ENCODE assay signal across 10 cellular contexts in the genomic region with DNA sequence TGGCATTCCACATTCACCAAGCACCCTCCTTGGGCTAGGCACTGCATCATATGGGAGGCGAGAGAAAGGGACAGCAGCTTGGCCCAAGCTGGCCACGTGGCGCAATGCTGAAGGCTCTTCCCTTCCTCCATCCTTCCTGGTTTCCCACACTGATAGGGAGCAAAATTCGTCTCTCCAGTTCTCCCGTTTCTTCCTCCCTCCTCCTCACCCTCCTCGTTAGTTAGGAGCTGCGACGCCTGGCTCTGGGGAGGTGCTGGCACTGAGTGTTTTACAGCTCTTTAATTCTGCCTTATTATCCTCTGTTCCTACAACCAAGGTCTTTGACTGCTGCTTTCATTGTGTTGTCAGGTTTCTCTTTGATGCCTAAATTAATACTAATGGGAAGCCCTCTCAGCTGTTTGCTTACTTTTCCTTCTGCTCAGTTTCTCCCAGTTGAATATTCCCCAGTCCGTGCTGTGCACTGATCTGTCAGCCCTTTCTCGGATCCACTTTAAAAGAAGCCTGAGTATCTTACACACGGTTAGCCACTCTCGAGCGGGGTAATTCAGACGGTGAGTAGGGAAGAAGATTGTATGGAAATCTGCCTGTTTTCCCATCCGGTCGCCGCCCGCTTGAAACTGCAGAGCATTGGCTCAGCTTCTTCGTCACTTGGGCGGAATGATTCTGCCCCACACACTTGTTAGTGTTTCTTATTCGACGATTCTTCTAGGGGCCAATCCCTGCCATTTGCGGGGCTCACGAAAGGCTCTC. TPM values are rescaled to one million over a fixed set of nuclear protein-coding genes. Genes with fewer than 3 reads are reported as not detected.
A peak's percentile ranks its signal among the peaks of the same experiment; 100 is the strongest.
DNase-seq lines count a peak whose midpoint lies in the region; ATAC-seq and TF ChIP-seq lines count a peak whose summit lies in the region.
"Had no signal": no experiment of that assay in that cellular context is flagged by ENCODE, and none has a peak within 500 bp of the region (broad histone marks: within the 10 kb centered on the region; RNA-seq: fewer than 3 reads in every experiment).

No MANE protein-coding gene starts in this region.

- H3K9me3 ChIP-seq in left ventricle myocardium inferior (replicated peaks) = no peaks in the 10 kb centered on the region
- no peaks in the 10 kb centered on the region for H3K9me3 ChIP-seq in osteoblast (ENCODE audit: low read depth, low read length)
- no peaks in the 10 kb centered on the region for H3K9me3 ChIP-seq in CD8-positive, alpha-beta T cell (ENCODE audit: low read length)
- H3K9me3 ChIP-seq: SJSA1 had no signal

- no peaks in the 10 kb centered on the region for H3K79me2 ChIP-seq in osteoblast (ENCODE audit: insufficient read depth, low read length)

- no TSS peak for BruUV-seq in Calu3 (replicated peaks; lab: Mats Ljungman, UMichigan)

- POLR2A ChIA-PET in CD8-positive, alpha-beta T cell (lab: Charles Lee) = no interaction called here

- TF ChIP-seq CTCF in Calu3 (IDR thresholded peaks at IDR 0.05; ENCODE audit: unreplicated experiment) (no peak), left ventricle myocardium inferior (IDR thresholded peaks at IDR 0.05; ENCODE audit: borderline replicate concordance) (no peak), osteoblast (IDR thresholded peaks at IDR 0.05; ENCODE audit: extremely low read depth, low read depth, low read length) (no peak)
- no peak for TF ChIP-seq CTCF in CD8-positive, alpha-beta T cell (IDR thresholded peaks at IDR 0.05)

- H3K4me1 Mint-ChIP-seq in Calu3 (ENCODE audit: low read depth, unreplicated experiment) = peaks cover 17% of the 10 kb centered on the region
- H3K4me1 Mint-ChIP-seq in CD8-positive, alpha-beta T cell (ENCODE audit: low read depth) = no peaks in the 10 kb centered on the region

- peak overlapping the region; percentile 50 for H3K4me3 Mint-ChIP-seq in Calu3 (ENCODE audit: low read depth, unreplicated experiment)
- H3K4me3 Mint-ChIP-seq in CD8-positive, alpha-beta T cell = no peak overlapping the region

- H3K4me2 ChIP-seq in osteoblast (ENCODE audit: insufficient read depth, low read length) = peak overlapping the region; percentile 81

- H3K27ac Mint-ChIP-seq in Calu3 (ENCODE audit: unreplicated experiment) = no peak overlapping the region
- H3K27ac Mint-ChIP-seq in CD8-positive, alpha-beta T cell = no peak overlapping the region

- ATAC-seq in CD8-positive, alpha-beta T cell = no peak
- ATAC-seq in HG03196 (IDR thresholded peaks at IDR 0.05; ENCODE audit: unreplicated experiment) = no peak

- H3K27me3 ChIP-seq in left ventricle myocardium inferior (ENCODE audit: low read depth) = no peaks in the 10 kb centered on the region
- H3K27me3 ChIP-seq in osteoblast (ENCODE audit: insufficient read depth, low read length) = peaks cover 13% of the 10 kb centered on the region
- no peaks in the 10 kb centered on the region for H3K27me3 ChIP-seq in CD8-positive, alpha-beta T cell (ENCODE audit: insufficient read depth, low read length)

- no peaks in the 10 kb centered on the region for H3K36me3 ChIP-seq in left ventricle myocardium inferior
- H3K36me3 ChIP-seq in osteoblast (ENCODE audit: insufficient read depth, low read length) = no peaks in the 10 kb centered on the region
- no peaks in the 10 kb centered on the region for H3K36me3 ChIP-seq in CD8-positive, alpha-beta T cell (ENCODE audit: insufficient read depth, low read length)
- H3K36me3 ChIP-seq: SJSA1 had no signal

- H3K4me1 ChIP-seq in left ventricle myocardium inferior = peaks cover 35% of the 10 kb centered on the region
- H3K4me1 ChIP-seq in osteoblast (ENCODE audit: insufficient read depth, low read length) = peaks cover 4% of the 10 kb centered on the region
- no peaks in the 10 kb centered on the region for H3K4me1 ChIP-seq in CD8-positive, alpha-beta T cell (ENCODE audit: insufficient read depth, low read length)
- H3K4me1 ChIP-seq: SJSA1 had no signal

- intact Hi-C loops in Calu3 (cut with micrococcal nuclease; ENCODE audit: unreplicated experiment) (no loop called here), left ventricle myocardium inferior (cut with micrococcal nuclease) (no loop called here)
- intact Hi-C loops in CD8-positive, alpha-beta T cell (cut with DNase I, micrococcal nuclease) = no loop called here

- peak overlapping the region; percentile 88 for H2AFZ ChIP-seq in osteoblast (ENCODE audit: low read length)

- H3K9me3 Mint-ChIP-seq in Calu3 (ENCODE audit: low read depth, unreplicated experiment) = no peaks in the 10 kb centered on the region
- no peaks in the 10 kb centered on the region for H3K9me3 Mint-ChIP-seq in CD8-positive, alpha-beta T cell

- H3K36me3 Mint-ChIP-seq in Calu3 (ENCODE audit: insufficient read depth, unreplicated experiment) = no peaks in the 10 kb centered on the region
- no peaks in the 10 kb centered on the region for H3K36me3 Mint-ChIP-seq in CD8-positive, alpha-beta T cell

- no peaks in the 10 kb centered on the region for H4K20me1 ChIP-seq in osteoblast (ENCODE audit: insufficient read depth, low read length)

- H3K4me3 ChIP-seq in left ventricle myocardium inferior (peak overlapping the region; percentile 53), osteoblast (ENCODE audit: insufficient read depth, low read length) (peak overlapping the region; percentile 69)
- H3K4me3 ChIP-seq in CD8-positive, alpha-beta T cell (ENCODE audit: low read depth, low read length) = no peak overlapping the region
- H3K4me3 ChIP-seq: SJSA1 had no signal

- DNase-seq in Calu3 (peak; percentile 11), astrocyte of the hippocampus (ENCODE audit: low read depth, low spot score) (peak; percentile 48), left ventricle myocardium inferior (no peak), osteoblast (ENCODE audit: insufficient read length, low spot score, missing footprints) (peak; percentile 60), putamen (ENCODE audit: low spot score) (no peak)
- no peak for DNase-seq in activated CD8-positive, alpha-beta memory T cell treated with anti-CD3 and anti-CD28 coated beads, Interleukin-2, amount 50 U/mL, for 4 hours
- no peak for DNase-seq in CD8-positive, alpha-beta T cell
- DNase-seq: DMS53 had no signal

- H3K27ac ChIP-seq in left ventricle myocardium inferior (replicated peaks) = peak overlapping the region; percentile 36
- H3K27ac ChIP-seq in osteoblast (ENCODE audit: low read depth, low read length) = peak overlapping the region; percentile 33
- H3K27ac ChIP-seq in CD8-positive, alpha-beta T cell (ENCODE audit: low read depth, low read length) = no peak overlapping the region
- H3K27ac ChIP-seq: SJSA1 had no signal

- CTCF ChIA-PET in Calu3 (lab: Charles Lee) = interaction anchor here (0.6 to 0.9 kb wide), 3 partner anchors 10 to 130 kb away, joined by 3 read pairs; no protein-coding TSS in a partner anchor
- CTCF ChIA-PET in CD8-positive, alpha-beta T cell (lab: Charles Lee) = interaction anchor here (1.2 to 2.4 kb wide), 3 partner anchors 10 to 104 kb away, joined by 4 to 8 read pairs (median 6); no protein-coding TSS in a partner anchor

- peaks cover 42% of the 10 kb centered on the region for H3K27me3 Mint-ChIP-seq in Calu3 (ENCODE audit: unreplicated experiment)
- peaks cover 28% of the 10 kb centered on the region for H3K27me3 Mint-ChIP-seq in CD8-positive, alpha-beta T cell (ENCODE audit: low read depth)

RNA-seq across cellular contexts. Expression of a gene that starts 56.2 kb away (rescaled TPM):
- total RNA-seq in Calu3 (2022) = 36.1 and 47.5 TPM in 2 replicates
- 247 TPM for total RNA-seq in left ventricle myocardium inferior
- total RNA-seq in osteoblast = 39.4 and 39.8 TPM in 2 replicates
- 10 to 100 TPM; 12.9 to 14.1 TPM for total RNA-seq in CD8-positive, alpha-beta T cell

Comparison
In these comparisons a context has a peak if more than half of its experiments do, and no peak if none do; other contexts are left out.
1. DNase-seq: peak in Calu3 (single experiment), astrocyte of the hippocampus (single experiment) and osteoblast (single experiment); none in left ventricle myocardium inferior (single experiment), activated CD8-positive, alpha-beta memory T cell treated with anti-CD3 and anti-CD28 coated beads, Interleukin-2, amount 50 U/mL, for 4 hours (single experiment), CD8-positive, alpha-beta T cell (0 of 7) and putamen (single experiment).